1 cellular context compared by ENCODE assay signal in genomic region chr14:90521930-90522483, GRCh38.
TF ChIP-seq lines count a peak whose summit lies in the region.

No MANE protein-coding gene starts in this region.

TF ChIP-seq in GM23338, 12 proteins besides CTCF, POLR2A, EP300 and RAD21 (continued from another document):
- TF ChIP-seq ETS1 (IDR thresholded peaks at IDR 0.05), result no peak
- TF ChIP-seq REST (IDR thresholded peaks at IDR 0.05; ENCODE audit: unreplicated experiment), result no peak
- no peak for TF ChIP-seq NANOG (IDR thresholded peaks at IDR 0.05; ENCODE audit: borderline replicate concordance)
- TF ChIP-seq CREB1 (CRISPR knock-in tag; IDR thresholded peaks at IDR 0.05; ENCODE audit: low read depth), result no peak
- no peak for TF ChIP-seq EZH2 (IDR thresholded peaks at IDR 0.05; ENCODE audit: low read depth, unreplicated experiment)
- TF ChIP-seq ZNF331 (CRISPR knock-in tag; IDR thresholded peaks at IDR 0.05; ENCODE audit: low read depth), result no peak
- TF ChIP-seq STAT1 (IDR thresholded peaks at IDR 0.05; ENCODE audit: unreplicated experiment), result no peak
- TF ChIP-seq ZNF462 (CRISPR knock-in tag; IDR thresholded peaks at IDR 0.05), result no peak
TF ChIP-seq in GM23338: peak in this region for 0.
